ENCODE assay signal across 32 cellular contexts in the genomic region with DNA sequence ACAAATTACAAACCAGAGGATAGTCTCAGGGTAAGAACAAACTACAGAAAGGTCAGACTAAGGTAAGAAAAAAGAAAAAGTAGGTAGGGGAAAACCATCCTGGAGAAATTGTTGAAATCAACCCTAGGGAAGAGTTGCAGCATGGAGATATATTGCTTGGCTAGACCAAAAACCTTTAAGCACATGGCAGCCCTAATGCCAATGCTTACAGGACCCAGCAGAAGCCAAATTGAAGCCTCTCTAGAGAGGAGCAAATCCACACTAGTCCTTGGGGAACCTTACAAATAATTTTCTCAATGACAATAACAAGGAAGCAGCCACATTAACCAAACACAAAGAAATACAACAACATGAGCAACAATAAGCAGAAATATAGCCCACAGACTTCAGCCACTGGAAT.
"Had no signal": no experiment of that assay in that cellular context is flagged by ENCODE, and none has a peak within 500 bp of the region (broad histone marks: within the 10 kb centered on the region; RNA-seq: fewer than 3 reads in every experiment).

No MANE protein-coding gene starts in this region.

- H3K9me3 ChIP-seq: breast epithelium, esophagus squamous epithelium, ovary, prostate gland, sigmoid colon, thoracic aorta had no signal

- H3K27me3 Mint-ChIP-seq: activated CD4-positive, alpha-beta T cell treated with anti-CD3 and anti-CD28 coated beads for 36 hours; activated CD8-positive, alpha-beta memory T cell treated with anti-CD3 and anti-CD28 coated beads, Interleukin-2, amount 10 ng/mL, durations not matched to agents 7 days and 5 days; naive thymus-derived CD4-positive, alpha-beta T cell; stimulated activated naive CD8-positive, alpha-beta T cell treated with anti-CD3 and anti-CD28 coated beads, Interleukin-15, Interleukin-2, amounts not matched to agents 100 ng/mL and 50 ng/mL, for 24 hours had no signal

- H3K27me3 ChIP-seq: breast epithelium, esophagus squamous epithelium, ovary, sigmoid colon had no signal

- H3K27ac ChIP-seq: breast epithelium, epithelial cell of prostate, esophagus squamous epithelium, ovary, prostate gland, sigmoid colon, thoracic aorta had no signal

- DNase-seq: activated CD4-positive, alpha-beta T cell treated with anti-CD3 and anti-CD28 coated beads for 36 hours; activated CD4-positive, CD25-positive, alpha-beta regulatory T cell; activated CD8-positive, alpha-beta memory T cell treated with anti-CD3 and anti-CD28 coated beads, Interleukin-2, amount 10 ng/mL, durations not matched to agents 7 days and 5 days; activated CD8-positive, alpha-beta T cell treated with anti-CD3 and anti-CD28 coated beads, Interleukin-2, amount 10 ng/mL, durations not matched to agents 7 days and 5 days; activated naive CD4-positive, alpha-beta T cell; activated T-cell treated with anti-CD3 and anti-CD28 coated beads for 4 hours; activated T-cell treated with anti-CD3 and anti-CD28 coated beads, Interleukin-2, amount 50 U/mL, for 72 hours; central memory CD4-positive, alpha-beta T cell; dermis blood vessel endothelial cell; effector CD8-positive, alpha-beta T cell; esophagus squamous epithelium; foreskin melanocyte; left cardiac atrium; left ventricle myocardium superior; midbrain; naive thymus-derived CD4-positive, alpha-beta T cell; ovary; sigmoid colon; small intestine; stimulated activated CD4-positive, alpha-beta T cell treated with anti-CD3 and anti-CD28 coated beads, Interleukin-4, amount 100 ng/mL, for 24 hours; T1000; trophoblast cell had no signal

- H3K4me1 ChIP-seq: breast epithelium, esophagus squamous epithelium, prostate gland had no signal

- H3K4me3 ChIP-seq: breast epithelium, esophagus squamous epithelium, ovary, prostate gland, sigmoid colon, thoracic aorta had no signal

- H3K4me3 Mint-ChIP-seq: activated CD4-positive, alpha-beta T cell treated with anti-CD3 and anti-CD28 coated beads for 36 hours; activated CD8-positive, alpha-beta memory T cell treated with anti-CD3 and anti-CD28 coated beads, Interleukin-2, amount 10 ng/mL, durations not matched to agents 7 days and 5 days; activated CD8-positive, alpha-beta T cell treated with anti-CD3 and anti-CD28 coated beads, Interleukin-2, amount 10 ng/mL, durations not matched to agents 7 days and 5 days; activated T-cell treated with anti-CD3 and anti-CD28 coated beads, Interleukin-2, amount 50 U/mL, for 72 hours; naive thymus-derived CD4-positive, alpha-beta T cell; stimulated activated effector memory CD8-positive, alpha-beta T cell treated with anti-CD3 and anti-CD28 coated beads, Interleukin-12 subunit alpha, Interleukin-12 subunit beta, amount 100 ng/mL, for 72 hours; stimulated activated naive CD8-positive, alpha-beta T cell treated with anti-CD3 and anti-CD28 coated beads, Interleukin-15, Interleukin-2, amounts not matched to agents 100 ng/mL and 50 ng/mL, for 24 hours had no signal

- ATAC-seq: activated CD4-positive, alpha-beta T cell treated with anti-CD3 and anti-CD28 coated beads for 36 hours; activated CD8-positive, alpha-beta memory T cell treated with anti-CD3 and anti-CD28 coated beads, Interleukin-2, amount 10 ng/mL, durations not matched to agents 7 days and 5 days; activated CD8-positive, alpha-beta T cell treated with anti-CD3 and anti-CD28 coated beads, Interleukin-2, amount 10 ng/mL, durations not matched to agents 7 days and 5 days; activated naive CD4-positive, alpha-beta T cell treated with anti-CD3 and anti-CD28 coated beads, Interleukin-2, amount 50 U/mL, for 72 hours; activated T-cell treated with anti-CD3 and anti-CD28 coated beads, Interleukin-2, amount 50 U/mL, for 72 hours; left cardiac atrium; left ventricle myocardium superior; naive thymus-derived CD4-positive, alpha-beta T cell; stimulated activated effector memory CD8-positive, alpha-beta T cell treated with anti-CD3 and anti-CD28 coated beads, Interleukin-12 subunit alpha, Interleukin-12 subunit beta, amount 100 ng/mL, for 72 hours had no signal

- H3K9me3 Mint-ChIP-seq: activated T-cell treated with anti-CD3 and anti-CD28 coated beads, Interleukin-2, amount 50 U/mL, for 72 hours; stimulated activated effector memory CD8-positive, alpha-beta T cell treated with anti-CD3 and anti-CD28 coated beads, Interleukin-12 subunit alpha, Interleukin-12 subunit beta, amount 100 ng/mL, for 72 hours; stimulated activated naive CD8-positive, alpha-beta T cell treated with anti-CD3 and anti-CD28 coated beads, Interleukin-15, Interleukin-2, amounts not matched to agents 100 ng/mL and 50 ng/mL, for 24 hours had no signal

- FAIRE-seq: endometrium, keratinocyte, small intestine, urothelium cell line had no signal

- H3K27ac Mint-ChIP-seq: activated CD4-positive, alpha-beta T cell treated with anti-CD3 and anti-CD28 coated beads for 36 hours; activated CD8-positive, alpha-beta memory T cell treated with anti-CD3 and anti-CD28 coated beads, Interleukin-2, amount 10 ng/mL, durations not matched to agents 7 days and 5 days; activated CD8-positive, alpha-beta T cell treated with anti-CD3 and anti-CD28 coated beads, Interleukin-2, amount 10 ng/mL, durations not matched to agents 7 days and 5 days; activated naive CD4-positive, alpha-beta T cell treated with anti-CD3 and anti-CD28 coated beads, Interleukin-2, amount 50 U/mL, for 72 hours; activated T-cell treated with anti-CD3 and anti-CD28 coated beads, Interleukin-2, amount 50 U/mL, for 72 hours; stimulated activated effector memory CD8-positive, alpha-beta T cell treated with anti-CD3 and anti-CD28 coated beads, Interleukin-12 subunit alpha, Interleukin-12 subunit beta, amount 100 ng/mL, for 72 hours had no signal

- H3K36me3 ChIP-seq: breast epithelium, esophagus squamous epithelium, ovary, prostate gland, sigmoid colon, thoracic aorta had no signal
